ENCODE assay signal across 8 cellular contexts in the genomic region with DNA sequence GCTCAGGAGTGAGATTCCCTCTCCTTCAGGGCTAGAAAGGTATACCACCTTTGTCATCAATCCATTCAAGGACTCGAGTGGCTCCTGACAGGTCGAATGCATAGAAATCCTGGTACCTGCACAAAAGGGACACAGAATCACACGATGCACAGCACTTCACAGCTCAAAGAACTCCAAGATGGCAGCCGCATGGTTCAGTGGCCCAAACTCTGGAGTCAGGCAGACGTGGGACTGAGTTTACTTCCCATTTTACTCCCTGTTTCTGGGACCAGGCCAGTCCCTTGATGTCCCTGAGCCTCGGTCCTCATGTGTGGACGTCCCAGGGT. TPM values are rescaled to one million over a fixed set of nuclear protein-coding genes. Genes with fewer than 3 reads are reported as not detected.
DNase-seq lines count a peak whose midpoint lies in the region; ATAC-seq and TF ChIP-seq lines count a peak whose summit lies in the region.

No MANE protein-coding gene starts in this region.

- peak overlapping the region; percentile 64 to 90 for H3K27ac ChIP-seq in testis

- H3K4me1 ChIP-seq in testis = peaks cover 40% of the 10 kb centered on the region

- no peak for ATAC-seq in activated CD4-positive, alpha-beta T cell treated with anti-CD3 and anti-CD28 coated beads for 36 hours

- H3K36me3 Mint-ChIP-seq in activated CD4-positive, alpha-beta T cell treated with anti-CD3 and anti-CD28 coated beads for 36 hours (ENCODE audit: low read depth) = peaks cover 17% of the 10 kb centered on the region
- H3K36me3 Mint-ChIP-seq in activated naive CD8-positive, alpha-beta T cell = peaks cover 6% of the 10 kb centered on the region

- H3K27me3 ChIP-seq in kidney epithelial cell (ENCODE audit: control insufficient read depth, insufficient read depth, low read length) (no peaks in the 10 kb centered on the region), testis (no peaks in the 10 kb centered on the region)

- intact Hi-C loops in activated CD4-positive, alpha-beta T cell treated with anti-CD3 and anti-CD28 coated beads for 36 hours (cut with DNase I, micrococcal nuclease) = no loop called here
- intact Hi-C loops in testis (cut with DNase I; ENCODE audit: low total_unique reads) = no loop called here

- peak overlapping the region; percentile 93 for H3K27ac Mint-ChIP-seq in activated CD4-positive, alpha-beta T cell treated with anti-CD3 and anti-CD28 coated beads for 36 hours
- H3K27ac Mint-ChIP-seq in activated naive CD8-positive, alpha-beta T cell = peak overlapping the region; percentile 93

- H3K4me3 ChIP-seq in kidney epithelial cell (ENCODE audit: low read depth, low read length) = peak overlapping the region; percentile 83
- peak overlapping the region; percentile 90 to 91 for H3K4me3 ChIP-seq in testis

- TF ChIP-seq CTCF in kidney epithelial cell (IDR thresholded peaks at IDR 0.05; ENCODE audit: insufficient read depth, low read length, poor library complexity, severe bottlenecking) (no peak), testis (IDR thresholded peaks at IDR 0.05) (no peak)

- H3K9me3 ChIP-seq in testis = no peaks in the 10 kb centered on the region

- WGBS in testis, 2 donors = 6 to 11% methylated on average over 7 of the region's 7 CpGs

- peaks cover 3% of the 10 kb centered on the region for H3K36me3 ChIP-seq in kidney epithelial cell (ENCODE audit: control insufficient read depth, insufficient read depth, low read length)
- H3K36me3 ChIP-seq in testis (ENCODE audit: low read depth, missing control alignments) = no peaks in the 10 kb centered on the region

- no peaks in the 10 kb centered on the region for H3K9me3 Mint-ChIP-seq in activated CD4-positive, alpha-beta T cell treated with anti-CD3 and anti-CD28 coated beads for 36 hours (ENCODE audit: low read depth)
- no peaks in the 10 kb centered on the region for H3K9me3 Mint-ChIP-seq in activated naive CD8-positive, alpha-beta T cell (ENCODE audit: low read depth)

- TF ChIP-seq POLR2A in testis (IDR thresholded peaks at IDR 0.05) = no peak

- no peaks in the 10 kb centered on the region for H3K27me3 Mint-ChIP-seq in activated CD4-positive, alpha-beta T cell treated with anti-CD3 and anti-CD28 coated beads for 36 hours
- H3K27me3 Mint-ChIP-seq in activated naive CD8-positive, alpha-beta T cell = no peaks in the 10 kb centered on the region

- POLR2A ChIA-PET in activated CD4-positive, alpha-beta T cell treated with anti-CD3 and anti-CD28 coated beads for 36 hours (lab: Charles Lee) = interaction anchor here (0.8 to 1.5 kb wide), 7 partner anchors 18 to 327 kb away, joined by 3 to 6 read pairs (median 4); partner anchors contain the start of gene SEC11A

- peak; percentile 38 for DNase-seq in activated CD4-positive, alpha-beta T cell treated with anti-CD3 and anti-CD28 coated beads for 36 hours
- DNase-seq in activated CD4-positive, alpha-beta T cell treated with anti-CD3 and anti-CD28 coated beads for 1 hour = no peak
- DNase-seq in kidney epithelial cell (ENCODE audit: low read depth) (no peak), testis (no peak), mucosa of gallbladder (ENCODE audit: low spot score) (no peak), DMS153 treated with DMSO at 0.1 percent for 48 hours (lab: John Stamatoyannopoulos, UW; ENCODE audit: unreplicated experiment) (no peak), kidney glomerular epithelial cell (lab: John Stamatoyannopoulos, UW) (no peak)

- peak overlapping the region; percentile 93 for H3K4me3 Mint-ChIP-seq in activated CD4-positive, alpha-beta T cell treated with anti-CD3 and anti-CD28 coated beads for 36 hours
- H3K4me3 Mint-ChIP-seq in activated naive CD8-positive, alpha-beta T cell = peak overlapping the region; percentile 96

- peaks cover 35% of the 10 kb centered on the region for H3K4me1 Mint-ChIP-seq in activated CD4-positive, alpha-beta T cell treated with anti-CD3 and anti-CD28 coated beads for 36 hours
- H3K4me1 Mint-ChIP-seq in activated naive CD8-positive, alpha-beta T cell (ENCODE audit: low read depth) = peaks cover 35% of the 10 kb centered on the region

- CTCF ChIA-PET in activated CD4-positive, alpha-beta T cell treated with anti-CD3 and anti-CD28 coated beads for 36 hours (lab: Charles Lee) = interaction anchor here (0.6 to 2.4 kb wide), 18 partner anchors 10 to 327 kb away, joined by 3 to 7 read pairs (median 4); partner anchors contain the start of genes ALPK3 and SEC11A

RNA-seq across cellular contexts. Expression of gene WDR73, which starts 0.5 kb away (rescaled TPM):
- 10 to 100 TPM; 12.4 to 13.3 TPM for total RNA-seq in activated CD4-positive, alpha-beta T cell treated with anti-CD3 and anti-CD28 coated beads for 36 hours
- 18.5 and 27.4 TPM in 2 replicates for total RNA-seq in kidney epithelial cell
- 10 to 100 TPM; 40.4 to 49.1 TPM for total RNA-seq in testis
- polyA plus RNA-seq in testis (ENCODE audit: insufficient read depth, low read depth, low replicate concordance) = 38.4 TPM
- 38.7 TPM for total RNA-seq in mucosa of gallbladder

RNA-seq across cellular contexts. Expression of gene NMB, which starts 4.5 kb away (rescaled TPM):
- 1 to 10 TPM; 2.7 to 4.0 TPM for total RNA-seq in activated CD4-positive, alpha-beta T cell treated with anti-CD3 and anti-CD28 coated beads for 36 hours
- total RNA-seq in kidney epithelial cell (6.3 and 12.0 TPM in 2 replicates), testis (10 to 100 TPM; 11.0 to 17.5 TPM), mucosa of gallbladder (8.1 TPM)
- 7.5 TPM for polyA plus RNA-seq in testis (ENCODE audit: insufficient read depth, low read depth, low replicate concordance)

RNA-seq across cellular contexts. Expression of gene ZSCAN2, which starts 52.7 kb away (rescaled TPM):
- total RNA-seq in activated CD4-positive, alpha-beta T cell treated with anti-CD3 and anti-CD28 coated beads for 36 hours = 1 to 10 TPM; 5.1 to 5.4 TPM
- total RNA-seq in kidney epithelial cell (26.4 and 26.6 TPM in 2 replicates), testis (10 to 100 TPM; 15.3 to 16.1 TPM), mucosa of gallbladder (15.3 TPM)
- polyA plus RNA-seq in testis (ENCODE audit: insufficient read depth, low read depth, low replicate concordance) = 18.6 TPM
